Comparison of ENCODE assay signal across 9 cellular contexts in genomic region chr2:23533014-23533730, GRCh38.
A peak's percentile ranks its signal among the peaks of the same experiment; 100 is the strongest.
DNase-seq lines count a peak whose midpoint lies in the region; ATAC-seq lines count a peak whose summit lies in the region.
"Had no signal": no experiment of that assay in that cellular context is flagged by ENCODE, and none has a peak within 500 bp of the region (broad histone marks: within the 10 kb centered on the region; RNA-seq: fewer than 3 reads in every experiment).

No MANE protein-coding gene starts in this region.

- DNase-seq in CD4-positive, alpha-beta memory T cell = peak in 1 of 5 donors; percentile 2
- DNase-seq in activated CD4-positive, alpha-beta memory T cell treated with anti-CD3 and anti-CD28 coated beads for 36 hours = no peak
- peak in 3 of 9 donors; percentile 5 to 13 (median 7) for DNase-seq in naive thymus-derived CD4-positive, alpha-beta T cell
- no peak for DNase-seq in NOMO-1 treated with dmso at 0.1 percent for 144 hours (lab: John Stamatoyannopoulos, UW; ENCODE audit: unreplicated experiment)
- DNase-seq in central memory CD4-positive, alpha-beta T cell = no peak
- DNase-seq: GF-D8 had no signal

- no peaks in the 10 kb centered on the region for H3K27me3 ChIP-seq in CD4-positive, alpha-beta memory T cell (ENCODE audit: insufficient read depth, low read length)
- no peaks in the 10 kb centered on the region for H3K27me3 ChIP-seq in naive thymus-derived CD4-positive, alpha-beta T cell (ENCODE audit: control insufficient read depth in 2 of 2, insufficient read depth in 2 of 2, low read length in 2 of 2)

- H3K4me1 Mint-ChIP-seq in CD4-positive, alpha-beta memory T cell = peaks cover 19 to 35% (median 26%) of the 10 kb centered on the region in 4 donors
- H3K4me1 Mint-ChIP-seq in activated CD4-positive, alpha-beta memory T cell treated with anti-CD3 and anti-CD28 coated beads for 36 hours (ENCODE audit: low read depth) = peaks cover 30% of the 10 kb centered on the region
- peaks cover 42 to 70% (median 59%) of the 10 kb centered on the region in 7 donors for H3K4me1 Mint-ChIP-seq in naive thymus-derived CD4-positive, alpha-beta T cell

- H3K27me3 Mint-ChIP-seq in CD4-positive, alpha-beta memory T cell = no peaks in the 10 kb centered on the region
- H3K27me3 Mint-ChIP-seq in activated CD4-positive, alpha-beta memory T cell treated with anti-CD3 and anti-CD28 coated beads for 36 hours = no peaks in the 10 kb centered on the region
- H3K27me3 Mint-ChIP-seq in naive thymus-derived CD4-positive, alpha-beta T cell = no peaks in the 10 kb centered on the region

- no peaks in the 10 kb centered on the region for H3K36me3 Mint-ChIP-seq in CD4-positive, alpha-beta memory T cell
- no peaks in the 10 kb centered on the region for H3K36me3 Mint-ChIP-seq in activated CD4-positive, alpha-beta memory T cell treated with anti-CD3 and anti-CD28 coated beads for 36 hours
- H3K36me3 Mint-ChIP-seq in naive thymus-derived CD4-positive, alpha-beta T cell = peaks cover 0 to 8% (median 0%) of the 10 kb centered on the region in 5 donors

- CTCF ChIA-PET in CD4-positive, alpha-beta memory T cell (lab: Charles Lee; ENCODE audit: partially characterized antibody) = no interaction called here
- CTCF ChIA-PET in activated CD4-positive, alpha-beta memory T cell treated with anti-CD3 and anti-CD28 coated beads for 36 hours (lab: Charles Lee) = interaction anchor here (1.1 kb wide), 1 partner anchor 551 kb away, joined by 3 read pairs; the partner anchor contains the start of gene TP53I3
- CTCF ChIA-PET in naive thymus-derived CD4-positive, alpha-beta T cell (lab: Charles Lee) = no interaction called here

- H3K36me3 ChIP-seq in CD4-positive, alpha-beta memory T cell (ENCODE audit: insufficient read depth, low read length) = no peaks in the 10 kb centered on the region
- no peaks in the 10 kb centered on the region for H3K36me3 ChIP-seq in naive thymus-derived CD4-positive, alpha-beta T cell (ENCODE audit: control insufficient read depth in 2 of 3, insufficient read depth in 3 of 3, low read length in 3 of 3)

- POLR2A ChIA-PET in CD4-positive, alpha-beta memory T cell (lab: Charles Lee; ENCODE audit: partially characterized antibody) = no interaction called here
- POLR2A ChIA-PET in activated CD4-positive, alpha-beta memory T cell treated with anti-CD3 and anti-CD28 coated beads for 36 hours (lab: Charles Lee) = no interaction called here
- POLR2A ChIA-PET in naive thymus-derived CD4-positive, alpha-beta T cell (lab: Charles Lee) = interaction anchor here (0.6 to 2.1 kb wide), 7 partner anchors 13 to 158 kb away, joined by 3 to 6 read pairs (median 3); no protein-coding TSS in a partner anchor

- peaks cover 24% of the 10 kb centered on the region for H3K4me1 ChIP-seq in CD4-positive, alpha-beta memory T cell (ENCODE audit: insufficient read depth, low read length)
- peaks cover 13 to 32% of the 10 kb centered on the region in 2 donors for H3K4me1 ChIP-seq in naive thymus-derived CD4-positive, alpha-beta T cell (ENCODE audit: control insufficient read depth in 2 of 2, insufficient read depth in 2 of 2, low read length in 2 of 2)

- intact Hi-C loops in CD4-positive, alpha-beta memory T cell (cut with micrococcal nuclease) = loop anchor here (2.0 kb wide), 1 partner anchor 18 kb away; no protein-coding TSS in a partner anchor
- intact Hi-C loops in activated CD4-positive, alpha-beta memory T cell treated with anti-CD3 and anti-CD28 coated beads for 36 hours (cut with micrococcal nuclease) = no loop called here
- intact Hi-C loops in naive thymus-derived CD4-positive, alpha-beta T cell (cut with micrococcal nuclease) = loop anchor here (2.0 to 10.0 kb wide), 4 partner anchors 36 to 544 kb away; partner anchors contain the start of gene SF3B6 (in 1 of the 2)

- H3K9me3 ChIP-seq in CD4-positive, alpha-beta memory T cell (ENCODE audit: control insufficient read depth in 1 of 2, low read length in 2 of 2) = no peaks in the 10 kb centered on the region
- H3K9me3 ChIP-seq in naive thymus-derived CD4-positive, alpha-beta T cell (ENCODE audit: control insufficient read depth in 2 of 3, low read length in 3 of 3) = no peaks in the 10 kb centered on the region

- no peak overlapping the region for H3K27ac ChIP-seq in CD4-positive, alpha-beta memory T cell (ENCODE audit: low read depth, low read length)
- H3K27ac ChIP-seq in naive thymus-derived CD4-positive, alpha-beta T cell (ENCODE audit: low read depth, low read length) = peak overlapping the region; percentile 66

- peak overlapping the region; percentile 86 to 98 (median 91) for H3K4me3 Mint-ChIP-seq in CD4-positive, alpha-beta memory T cell
- H3K4me3 Mint-ChIP-seq in activated CD4-positive, alpha-beta memory T cell treated with anti-CD3 and anti-CD28 coated beads for 36 hours = peak overlapping the region; percentile 76
- peak overlapping the region; percentile 90 to 99 (median 95) for H3K4me3 Mint-ChIP-seq in naive thymus-derived CD4-positive, alpha-beta T cell

- peak; percentile 10 for ATAC-seq in HG02610 (IDR thresholded peaks at IDR 0.05; ENCODE audit: unreplicated experiment)
- ATAC-seq in naive thymus-derived CD4-positive, alpha-beta T cell = peak; percentile 36
- ATAC-seq in GM21786 (IDR thresholded peaks at IDR 0.05; ENCODE audit: unreplicated experiment) = no peak
- ATAC-seq in GM18867 (IDR thresholded peaks at IDR 0.05; ENCODE audit: unreplicated experiment) = no peak

- H3K9me3 Mint-ChIP-seq in CD4-positive, alpha-beta memory T cell = no peaks in the 10 kb centered on the region
- H3K9me3 Mint-ChIP-seq in activated CD4-positive, alpha-beta memory T cell treated with anti-CD3 and anti-CD28 coated beads for 36 hours = no peaks in the 10 kb centered on the region
- H3K9me3 Mint-ChIP-seq in naive thymus-derived CD4-positive, alpha-beta T cell = no peaks in the 10 kb centered on the region

- H3K4me3 ChIP-seq in CD4-positive, alpha-beta memory T cell (ENCODE audit: low read length in 2 of 2) = peak overlapping the region; percentile 27 to 42
- peak overlapping the region; percentile 72 for H3K4me3 ChIP-seq in naive thymus-derived CD4-positive, alpha-beta T cell (ENCODE audit: low read length)

- H3K27ac Mint-ChIP-seq in CD4-positive, alpha-beta memory T cell = peak overlapping the region; percentile 83 to 97 (median 95)
- peak overlapping the region; percentile 69 for H3K27ac Mint-ChIP-seq in activated CD4-positive, alpha-beta memory T cell treated with anti-CD3 and anti-CD28 coated beads for 36 hours
- H3K27ac Mint-ChIP-seq in naive thymus-derived CD4-positive, alpha-beta T cell = peak overlapping the region; percentile 94 to 99 (median 98)

Comparison
In these comparisons a context has a peak if more than half of its experiments do, and no peak if none do; other contexts are left out.
1. ATAC-seq: peak in HG02610 (single experiment) and naive thymus-derived CD4-positive, alpha-beta T cell (single experiment); none in GM21786 (single experiment) and GM18867 (single experiment).
2. Peak in every context shown above with its lines, with median percentiles within 50 percentile points of each other: H3K27ac Mint-ChIP-seq and H3K4me3 Mint-ChIP-seq.